Comparison of ENCODE assay signal across 1 cellular context in the genomic region with DNA sequence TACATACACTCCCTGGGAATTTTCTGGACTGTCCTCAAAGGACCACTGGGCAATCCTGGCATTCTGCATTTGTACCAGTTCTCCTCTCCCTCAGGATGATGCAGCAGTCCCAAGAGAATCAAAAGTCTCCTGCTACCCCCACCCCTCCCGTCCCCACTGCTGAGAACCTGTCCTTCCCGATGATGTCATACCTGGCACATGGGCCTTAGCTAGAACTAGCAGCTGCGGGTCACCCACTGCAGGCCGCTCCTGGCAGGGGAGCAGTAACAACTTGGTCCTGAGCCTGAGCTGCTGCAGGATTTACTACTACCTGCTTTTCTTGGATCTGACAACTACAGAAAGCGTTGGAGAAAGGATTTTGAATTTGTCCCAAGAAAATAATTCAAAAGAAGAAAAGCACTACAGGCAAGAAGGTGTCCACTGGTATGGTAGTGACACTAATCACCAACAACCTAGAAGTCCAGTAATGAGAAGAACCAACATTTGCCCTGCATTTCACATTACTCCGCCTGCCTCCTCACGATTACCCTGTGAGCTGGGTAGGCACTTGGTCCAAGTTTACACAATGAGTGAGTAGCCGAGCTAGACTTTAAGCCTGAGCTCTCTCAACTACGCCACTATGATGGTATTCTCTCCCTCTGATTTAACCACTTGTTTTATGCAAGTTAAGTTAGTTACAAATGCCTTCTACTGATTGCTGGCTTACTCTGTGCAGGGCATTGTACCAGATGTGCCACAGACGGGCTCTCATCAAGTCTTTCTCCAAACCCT.
A peak's percentile ranks its signal among the peaks of the same experiment; 100 is the strongest.
TF ChIP-seq lines count a peak whose summit lies in the region.

No MANE protein-coding gene starts in this region.

TF ChIP-seq in HEK293, 187 proteins besides CTCF, POLR2A, EP300 and RAD21 (continued from another document and continues in another):
- TF ChIP-seq ZNF707 (tag by site-specific recombination; IDR thresholded peaks at IDR 0.05) (no peak), ZNF610 (tag by site-specific recombination; IDR thresholded peaks at IDR 0.05; ENCODE audit: borderline replicate concordance) (no peak), ZEB2 (tag by site-specific recombination; IDR thresholded peaks at IDR 0.05) (no peak), ZNF510 (tag by site-specific recombination; IDR thresholded peaks at IDR 0.05; ENCODE audit: insufficient replicate concordance) (no peak), ZNF76 (tag by site-specific recombination; IDR thresholded peaks at IDR 0.05; ENCODE audit: borderline replicate concordance, low read depth) (no peak), ZNF416 (tag by site-specific recombination; IDR thresholded peaks at IDR 0.05) (no peak), ZNF555 (tag by site-specific recombination; conservative IDR thresholded peaks at IDR 0.05) (no peak), ZNF155 (tag by site-specific recombination; IDR thresholded peaks at IDR 0.05) (no peak), ZNF596 (tag by site-specific recombination; IDR thresholded peaks at IDR 0.05) (no peak), ZNF677 (tag by site-specific recombination; IDR thresholded peaks at IDR 0.05) (no peak), ZNF747 (tag by site-specific recombination; IDR thresholded peaks at IDR 0.05) (no peak), ZNF404 (tag by site-specific recombination; IDR thresholded peaks at IDR 0.05) (no peak), ZNF521 (tag by site-specific recombination; IDR thresholded peaks at IDR 0.05) (no peak), ZNF223 (tag by site-specific recombination; IDR thresholded peaks at IDR 0.05) (no peak), ZNF335 (tag by site-specific recombination; conservative IDR thresholded peaks at IDR 0.05) (no peak; the same call in 1 of the 2 replicates), ZNF292 (tag by site-specific recombination; IDR thresholded peaks at IDR 0.05; ENCODE audit: borderline replicate concordance, low read depth) (no peak), KLF7 (tag by site-specific recombination; IDR thresholded peaks at IDR 0.05; ENCODE audit: borderline replicate concordance) (no peak), BCL11A (tag by site-specific recombination; IDR thresholded peaks at IDR 0.05; ENCODE audit: low read depth) (no peak), ZNF830 (tag by site-specific recombination; IDR thresholded peaks at IDR 0.05; ENCODE audit: low read depth) (no peak), MZF1 (tag by site-specific recombination; IDR thresholded peaks at IDR 0.05; ENCODE audit: borderline replicate concordance) (no peak), MEIS1 (CRISPR knock-in tag; IDR thresholded peaks at IDR 0.05; ENCODE audit: borderline replicate concordance) (no peak), ZNF777 (tag by site-specific recombination; IDR thresholded peaks at IDR 0.05; ENCODE audit: borderline replicate concordance) (no peak), ZNF626 (tag by site-specific recombination; IDR thresholded peaks at IDR 0.05) (no peak), ZNF549 (tag by site-specific recombination; IDR thresholded peaks at IDR 0.05) (no peak), ZNF701 (tag by site-specific recombination; IDR thresholded peaks at IDR 0.05) (no peak), ZNF529 (tag by site-specific recombination; IDR thresholded peaks at IDR 0.05; ENCODE audit: insufficient replicate concordance) (no peak), ZNF530 (tag by site-specific recombination; IDR thresholded peaks at IDR 0.05; ENCODE audit: low read depth) (no peak), ZBTB48 (tag by site-specific recombination; IDR thresholded peaks at IDR 0.05) (no peak), SP7 (tag by site-specific recombination; IDR thresholded peaks at IDR 0.05) (0 out of 2 replicates have a peak, but pooled peaks have one; percentile 20), SCRT1 (tag by site-specific recombination; IDR thresholded peaks at IDR 0.05; ENCODE audit: borderline replicate concordance) (no peak), ZNF621 (tag by site-specific recombination; IDR thresholded peaks at IDR 0.05) (no peak), ZNF843 (tag by site-specific recombination; IDR thresholded peaks at IDR 0.05) (no peak), ZNF394 (tag by site-specific recombination; IDR thresholded peaks at IDR 0.05; ENCODE audit: borderline replicate concordance) (no peak), HOXA7 (CRISPR knock-in tag; IDR thresholded peaks at IDR 0.05; ENCODE audit: borderline replicate concordance) (no peak), ZNF785 (tag by site-specific recombination; IDR thresholded peaks at IDR 0.05) (no peak), ZNF366 (tag by site-specific recombination; conservative IDR thresholded peaks at IDR 0.05) (peak; percentile 26; the same call in 1 of the 2 replicates), ZNF776 (tag by site-specific recombination; IDR thresholded peaks at IDR 0.05; ENCODE audit: borderline replicate concordance) (no peak), ZBTB17 (tag by site-specific recombination; IDR thresholded peaks at IDR 0.05) (no peak), ZNF664 (tag by site-specific recombination; IDR thresholded peaks at IDR 0.05) (no peak)
- TF ChIP-seq, protein P1, sequence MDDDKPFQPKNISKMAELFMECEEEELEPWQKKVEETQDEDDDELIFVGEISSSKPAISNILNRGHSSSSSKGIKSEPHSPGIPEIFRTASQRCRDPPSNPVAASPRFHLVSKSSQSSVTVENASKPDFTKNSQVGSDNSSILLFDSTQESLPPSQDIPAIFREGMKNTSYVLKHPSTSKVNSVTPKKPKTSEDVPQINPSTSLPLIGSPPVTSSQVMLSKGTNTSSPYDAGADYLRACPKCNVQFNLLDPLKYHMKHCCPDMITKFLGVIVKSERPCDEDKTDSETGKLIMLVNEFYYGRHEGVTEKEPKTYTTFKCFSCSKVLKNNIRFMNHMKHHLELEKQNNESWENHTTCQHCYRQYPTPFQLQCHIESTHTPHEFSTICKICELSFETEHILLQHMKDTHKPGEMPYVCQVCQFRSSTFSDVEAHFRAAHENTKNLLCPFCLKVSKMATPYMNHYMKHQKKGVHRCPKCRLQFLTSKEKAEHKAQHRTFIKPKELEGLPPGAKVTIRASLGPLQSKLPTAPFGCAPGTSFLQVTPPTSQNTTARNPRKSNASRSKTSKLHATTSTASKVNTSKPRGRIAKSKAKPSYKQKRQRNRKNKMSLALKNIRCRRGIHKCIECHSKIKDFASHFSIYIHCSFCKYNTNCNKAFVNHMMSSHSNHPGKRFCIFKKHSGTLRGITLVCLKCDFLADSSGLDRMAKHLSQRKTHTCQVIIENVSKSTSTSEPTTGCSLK (tag by site-specific recombination; IDR thresholded peaks at IDR 0.05), result no peak
- TF ChIP-seq, protein P2, sequence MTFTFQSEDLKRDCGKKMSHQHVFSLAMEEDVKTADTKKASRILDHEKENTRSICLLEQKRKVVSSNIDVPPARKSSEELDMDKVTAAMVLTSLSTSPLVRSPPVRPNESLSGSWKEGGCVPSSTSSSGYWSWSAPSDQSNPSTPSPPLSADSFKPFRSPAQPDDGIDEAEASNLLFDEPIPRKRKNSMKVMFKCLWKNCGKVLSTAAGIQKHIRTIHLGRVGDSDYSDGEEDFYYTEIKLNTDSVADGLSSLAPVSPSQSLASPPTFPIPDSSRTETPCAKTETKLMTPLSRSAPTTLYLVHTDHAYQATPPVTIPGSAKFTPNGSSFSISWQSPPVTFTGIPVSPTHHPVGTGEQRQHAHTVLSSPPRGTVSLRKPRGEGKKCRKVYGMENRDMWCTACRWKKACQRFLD (tag by site-specific recombination; IDR thresholded peaks at IDR 0.05), result no peak
- TF ChIP-seq, protein P3, sequence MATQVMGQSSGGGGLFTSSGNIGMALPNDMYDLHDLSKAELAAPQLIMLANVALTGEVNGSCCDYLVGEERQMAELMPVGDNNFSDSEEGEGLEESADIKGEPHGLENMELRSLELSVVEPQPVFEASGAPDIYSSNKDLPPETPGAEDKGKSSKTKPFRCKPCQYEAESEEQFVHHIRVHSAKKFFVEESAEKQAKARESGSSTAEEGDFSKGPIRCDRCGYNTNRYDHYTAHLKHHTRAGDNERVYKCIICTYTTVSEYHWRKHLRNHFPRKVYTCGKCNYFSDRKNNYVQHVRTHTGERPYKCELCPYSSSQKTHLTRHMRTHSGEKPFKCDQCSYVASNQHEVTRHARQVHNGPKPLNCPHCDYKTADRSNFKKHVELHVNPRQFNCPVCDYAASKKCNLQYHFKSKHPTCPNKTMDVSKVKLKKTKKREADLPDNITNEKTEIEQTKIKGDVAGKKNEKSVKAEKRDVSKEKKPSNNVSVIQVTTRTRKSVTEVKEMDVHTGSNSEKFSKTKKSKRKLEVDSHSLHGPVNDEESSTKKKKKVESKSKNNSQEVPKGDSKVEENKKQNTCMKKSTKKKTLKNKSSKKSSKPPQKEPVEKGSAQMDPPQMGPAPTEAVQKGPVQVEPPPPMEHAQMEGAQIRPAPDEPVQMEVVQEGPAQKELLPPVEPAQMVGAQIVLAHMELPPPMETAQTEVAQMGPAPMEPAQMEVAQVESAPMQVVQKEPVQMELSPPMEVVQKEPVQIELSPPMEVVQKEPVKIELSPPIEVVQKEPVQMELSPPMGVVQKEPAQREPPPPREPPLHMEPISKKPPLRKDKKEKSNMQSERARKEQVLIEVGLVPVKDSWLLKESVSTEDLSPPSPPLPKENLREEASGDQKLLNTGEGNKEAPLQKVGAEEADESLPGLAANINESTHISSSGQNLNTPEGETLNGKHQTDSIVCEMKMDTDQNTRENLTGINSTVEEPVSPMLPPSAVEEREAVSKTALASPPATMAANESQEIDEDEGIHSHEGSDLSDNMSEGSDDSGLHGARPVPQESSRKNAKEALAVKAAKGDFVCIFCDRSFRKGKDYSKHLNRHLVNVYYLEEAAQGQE (tag by site-specific recombination; IDR thresholded peaks at IDR 0.05), result no peak
- TF ChIP-seq, protein P4, sequence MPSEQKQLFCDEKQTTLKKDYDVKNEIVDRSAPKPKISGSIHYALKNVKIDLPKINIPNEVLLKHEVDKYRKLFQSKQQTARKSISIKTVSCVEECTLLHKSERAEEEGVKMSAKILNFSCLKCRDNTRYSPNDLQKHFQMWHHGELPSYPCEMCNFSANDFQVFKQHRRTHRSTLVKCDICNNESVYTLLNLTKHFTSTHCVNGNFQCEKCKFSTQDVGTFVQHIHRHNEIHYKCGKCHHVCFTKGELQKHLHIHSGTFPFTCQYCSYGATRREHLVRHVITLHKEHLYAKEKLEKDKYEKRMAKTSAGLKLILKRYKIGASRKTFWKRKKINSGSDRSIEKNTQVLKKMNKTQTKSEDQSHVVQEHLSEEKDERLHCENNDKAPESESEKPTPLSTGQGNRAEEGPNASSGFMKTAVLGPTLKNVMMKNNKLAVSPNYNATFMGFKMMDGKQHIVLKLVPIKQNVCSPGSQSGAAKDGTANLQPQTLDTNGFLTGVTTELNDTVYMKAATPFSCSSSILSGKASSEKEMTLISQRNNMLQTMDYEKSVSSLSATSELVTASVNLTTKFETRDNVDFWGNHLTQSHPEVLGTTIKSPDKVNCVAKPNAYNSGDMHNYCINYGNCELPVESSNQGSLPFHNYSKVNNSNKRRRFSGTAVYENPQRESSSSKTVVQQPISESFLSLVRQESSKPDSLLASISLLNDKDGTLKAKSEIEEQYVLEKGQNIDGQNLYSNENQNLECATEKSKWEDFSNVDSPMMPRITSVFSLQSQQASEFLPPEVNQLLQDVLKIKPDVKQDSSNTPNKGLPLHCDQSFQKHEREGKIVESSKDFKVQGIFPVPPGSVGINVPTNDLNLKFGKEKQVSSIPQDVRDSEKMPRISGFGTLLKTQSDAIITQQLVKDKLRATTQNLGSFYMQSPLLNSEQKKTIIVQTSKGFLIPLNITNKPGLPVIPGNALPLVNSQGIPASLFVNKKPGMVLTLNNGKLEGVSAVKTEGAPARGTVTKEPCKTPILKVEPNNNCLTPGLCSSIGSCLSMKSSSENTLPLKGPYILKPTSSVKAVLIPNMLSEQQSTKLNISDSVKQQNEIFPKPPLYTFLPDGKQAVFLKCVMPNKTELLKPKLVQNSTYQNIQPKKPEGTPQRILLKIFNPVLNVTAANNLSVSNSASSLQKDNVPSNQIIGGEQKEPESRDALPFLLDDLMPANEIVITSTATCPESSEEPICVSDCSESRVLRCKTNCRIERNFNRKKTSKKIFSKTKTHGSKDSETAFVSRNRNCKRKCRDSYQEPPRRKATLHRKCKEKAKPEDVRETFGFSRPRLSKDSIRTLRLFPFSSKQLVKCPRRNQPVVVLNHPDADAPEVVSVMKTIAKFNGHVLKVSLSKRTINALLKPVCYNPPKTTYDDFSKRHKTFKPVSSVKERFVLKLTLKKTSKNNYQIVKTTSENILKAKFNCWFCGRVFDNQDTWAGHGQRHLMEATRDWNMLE (tag by site-specific recombination; conservative IDR thresholded peaks at IDR 0.05; ENCODE audit: low read depth), result no peak
- TF ChIP-seq, protein P5, sequence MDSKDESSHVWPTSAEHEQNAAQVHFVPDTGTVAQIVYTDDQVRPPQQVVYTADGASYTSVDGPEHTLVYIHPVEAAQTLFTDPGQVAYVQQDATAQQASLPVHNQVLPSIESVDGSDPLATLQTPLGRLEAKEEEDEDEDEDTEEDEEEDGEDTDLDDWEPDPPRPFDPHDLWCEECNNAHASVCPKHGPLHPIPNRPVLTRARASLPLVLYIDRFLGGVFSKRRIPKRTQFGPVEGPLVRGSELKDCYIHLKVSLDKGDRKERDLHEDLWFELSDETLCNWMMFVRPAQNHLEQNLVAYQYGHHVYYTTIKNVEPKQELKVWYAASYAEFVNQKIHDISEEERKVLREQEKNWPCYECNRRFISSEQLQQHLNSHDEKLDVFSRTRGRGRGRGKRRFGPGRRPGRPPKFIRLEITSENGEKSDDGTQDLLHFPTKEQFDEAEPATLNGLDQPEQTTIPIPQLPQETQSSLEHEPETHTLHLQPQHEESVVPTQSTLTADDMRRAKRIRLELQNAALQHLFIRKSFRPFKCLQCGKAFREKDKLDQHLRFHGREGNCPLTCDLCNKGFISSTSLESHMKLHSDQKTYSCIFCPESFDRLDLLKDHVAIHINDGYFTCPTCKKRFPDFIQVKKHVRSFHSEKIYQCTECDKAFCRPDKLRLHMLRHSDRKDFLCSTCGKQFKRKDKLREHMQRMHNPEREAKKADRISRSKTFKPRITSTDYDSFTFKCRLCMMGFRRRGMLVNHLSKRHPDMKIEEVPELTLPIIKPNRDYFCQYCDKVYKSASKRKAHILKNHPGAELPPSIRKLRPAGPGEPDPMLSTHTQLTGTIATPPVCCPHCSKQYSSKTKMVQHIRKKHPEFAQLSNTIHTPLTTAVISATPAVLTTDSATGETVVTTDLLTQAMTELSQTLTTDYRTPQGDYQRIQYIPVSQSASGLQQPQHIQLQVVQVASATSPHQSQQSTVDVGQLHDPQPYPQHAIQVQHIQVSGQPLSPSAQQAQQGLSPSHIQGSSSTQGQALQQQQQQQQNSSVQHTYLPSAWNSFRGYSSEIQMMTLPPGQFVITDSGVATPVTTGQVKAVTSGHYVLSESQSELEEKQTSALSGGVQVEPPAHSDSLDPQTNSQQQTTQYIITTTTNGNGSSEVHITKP (tag by site-specific recombination; IDR thresholded peaks at IDR 0.05), result peak; percentile 41; the same call in 1 of the 2 replicates
- TF ChIP-seq, protein P6, sequence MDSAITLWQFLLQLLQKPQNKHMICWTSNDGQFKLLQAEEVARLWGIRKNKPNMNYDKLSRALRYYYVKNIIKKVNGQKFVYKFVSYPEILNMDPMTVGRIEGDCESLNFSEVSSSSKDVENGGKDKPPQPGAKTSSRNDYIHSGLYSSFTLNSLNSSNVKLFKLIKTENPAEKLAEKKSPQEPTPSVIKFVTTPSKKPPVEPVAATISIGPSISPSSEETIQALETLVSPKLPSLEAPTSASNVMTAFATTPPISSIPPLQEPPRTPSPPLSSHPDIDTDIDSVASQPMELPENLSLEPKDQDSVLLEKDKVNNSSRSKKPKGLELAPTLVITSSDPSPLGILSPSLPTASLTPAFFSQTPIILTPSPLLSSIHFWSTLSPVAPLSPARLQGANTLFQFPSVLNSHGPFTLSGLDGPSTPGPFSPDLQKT (IDR thresholded peaks at IDR 0.05; ENCODE audit: borderline replicate concordance, low read depth, low read length), result no peak
